7 cellular contexts compared by ENCODE assay signal in the genomic region with DNA sequence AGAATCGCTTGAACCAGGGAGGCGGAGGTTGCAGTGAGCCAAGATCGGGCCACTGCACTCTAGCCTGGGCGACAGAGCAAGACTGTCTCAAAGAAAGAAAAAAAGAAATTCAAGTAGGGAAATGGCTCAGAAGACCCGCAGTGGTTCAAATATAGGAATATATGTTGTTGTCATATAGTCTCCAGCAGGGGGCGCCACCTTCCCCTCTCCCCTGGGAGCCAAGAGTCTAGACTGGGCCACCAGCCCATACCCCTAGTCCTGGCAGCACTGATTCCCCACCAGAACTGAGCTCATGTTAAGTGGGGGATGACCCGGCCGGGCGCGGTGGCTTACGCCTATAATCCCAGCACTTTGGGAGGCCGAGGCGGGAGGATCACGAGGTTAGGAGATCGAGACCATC. TPM values are rescaled to one million over a fixed set of nuclear protein-coding genes. Genes with fewer than 3 reads are reported as not detected.
DNase-seq lines count a peak whose midpoint lies in the region; TF ChIP-seq lines count a peak whose summit lies in the region.
"Not testable (repeated sequence)": the region's sequence is repeated elsewhere in the genome, so short reads cannot be mapped to it uniquely, and the experiment has no call there.

No MANE protein-coding gene starts in this region.

- not testable (repeated sequence) for H3K27me3 ChIP-seq in dorsolateral prefrontal cortex; kidney epithelial cell (ENCODE audit: control insufficient read depth, insufficient read depth, low read length)

- intact Hi-C loops in dorsolateral prefrontal cortex (cut with DNase I) = not testable (repeated sequence)

- H3K27ac ChIP-seq in dorsolateral prefrontal cortex = not testable (repeated sequence)

- peak; percentile 51 for DNase-seq in NAMALWA (ENCODE audit: low spot score)
- peak; percentile 15 to 60 (median 44) for DNase-seq in T-helper 1 cell
- DNase-seq in activated T-cell treated with anti-CD3 and anti-CD28 coated beads, Interleukin-2, amount 50 U/mL, for 1 hour = peak; percentile 55
- DNase-seq in dorsolateral prefrontal cortex; kidney epithelial cell (ENCODE audit: low read depth): not testable (repeated sequence)
- peak; percentile 50 to 58 (median 52) for DNase-seq in stimulated activated CD4-positive, alpha-beta T cell treated with anti-CD3 and anti-CD28 coated beads, Interleukin-1b, Interleukin-23, amount 100 ng/mL, for 24 hours (ENCODE audit: low read depth in 4 of 4, low spot score in 1 of 4)

- not testable (repeated sequence) for H3K4me3 ChIP-seq in dorsolateral prefrontal cortex; kidney epithelial cell (ENCODE audit: low read depth, low read length)

- H3K36me3 ChIP-seq in kidney epithelial cell (ENCODE audit: control insufficient read depth, insufficient read depth, low read length) = not testable (repeated sequence)

- TF ChIP-seq CTCF in GM12872 (IDR thresholded peaks at IDR 0.05; ENCODE audit: insufficient read depth, low read depth, low read length) = peak; percentile 63
- TF ChIP-seq CTCF in dorsolateral prefrontal cortex (IDR thresholded peaks at IDR 0.05 in 54 of 56, conservative IDR thresholded peaks at IDR 0.05 in 2 of 56; ENCODE audit: low read depth in 1 of 56, partially characterized antibody in 56 of 56) = peak in 47 of 56 donors; percentile 8 to 47 (median 28)
- TF ChIP-seq CTCF in kidney epithelial cell (IDR thresholded peaks at IDR 0.05; ENCODE audit: insufficient read depth, low read length, poor library complexity, severe bottlenecking) = peak; percentile 40

RNA-seq across cellular contexts. Expression of gene FAM222B, which starts 6.1 kb away (rescaled TPM):
- total RNA-seq in dorsolateral prefrontal cortex = 10 to 100 TPM; 17.4 to 36.2 (median 25.3) TPM
- total RNA-seq in kidney epithelial cell = 24.3 and 37.7 TPM in 2 replicates

RNA-seq across cellular contexts. Expression of gene ERAL1, which starts 6.1 kb away (rescaled TPM):
- 10 to 100 TPM; 32.0 to 63.5 (median 45.6) TPM for total RNA-seq in dorsolateral prefrontal cortex
- total RNA-seq in kidney epithelial cell = 54.9 and 74.1 TPM in 2 replicates

RNA-seq across cellular contexts. Expression of gene FLOT2, which starts 48.9 kb away (rescaled TPM):
- 100 to 1,000 TPM in 84 of 120 experiments, 10 to 100 TPM in 36; 50.7 to 182 (median 108) TPM for total RNA-seq in dorsolateral prefrontal cortex
- 55.5 and 69.1 TPM in 2 replicates for total RNA-seq in kidney epithelial cell

RNA-seq across cellular contexts. Expression of gene DHRS13, which starts 54.2 kb away (rescaled TPM):
- total RNA-seq in dorsolateral prefrontal cortex = 10 to 100 TPM in 61 of 120 experiments, 1 to 10 TPM in 59; 5.9 to 22.5 (median 10.1) TPM
- total RNA-seq in kidney epithelial cell = 12.2 and 12.7 TPM in 2 replicates
